In genomic region chr15:84634228-84634837, GRCh38 we compare ENCODE assay signal across 8 cellular contexts. TPM values are rescaled to one million over a fixed set of nuclear protein-coding genes. Genes with fewer than 3 reads are reported as not detected.
DNase-seq lines count a peak whose midpoint lies in the region; ATAC-seq and TF ChIP-seq lines count a peak whose summit lies in the region.

No MANE protein-coding gene starts in this region.

- peaks cover 24% of the 10 kb centered on the region for H3K36me3 Mint-ChIP-seq in GM23338 (ENCODE audit: low read depth)
- H3K36me3 Mint-ChIP-seq in WTC11, result peaks cover 14% of the 10 kb centered on the region
- H3K36me3 Mint-ChIP-seq in glutamatergic neuron (ENCODE audit: unreplicated experiment), result no peaks in the 10 kb centered on the region

- H3K36me3 ChIP-seq in GM23338 (ENCODE audit: insufficient read depth), result no peaks in the 10 kb centered on the region; the same call in 1 of the 2 replicates

- H3K27ac Mint-ChIP-seq in GM23338 (no peak overlapping the region), WTC11 (no peak overlapping the region), glutamatergic neuron (ENCODE audit: unreplicated experiment) (peak overlapping the region; percentile 3)

- H2AFZ ChIP-seq in GM23338, result peak overlapping the region; percentile 33; the same call in 1 of the 2 replicates

- H3K4me1 ChIP-seq in GM23338 (ENCODE audit: insufficient read depth), result peaks cover 42% of the 10 kb centered on the region

- CTCF ChIA-PET in WTC11 (lab: Charles Lee), result interaction anchor here (0.6 to 11.7 kb wide), 6 partner anchors 34 to 294 kb away, joined by 3 to 139 read pairs (median 8); partner anchors contain the start of gene ZSCAN2

- H3K9me3 Mint-ChIP-seq in GM23338 (no peaks in the 10 kb centered on the region), WTC11 (no peaks in the 10 kb centered on the region), glutamatergic neuron (ENCODE audit: unreplicated experiment) (peaks cover 8% of the 10 kb centered on the region)

- peak overlapping the region; percentile 87 for H3K4me2 ChIP-seq in GM23338

- peaks cover 20% of the 10 kb centered on the region for H3F3A ChIP-seq in GM23338 (replicated peaks; ENCODE audit: low read depth)

- H3K4me3 ChIP-seq in GM23338 (peak overlapping the region; percentile 61), skeletal muscle cell (ENCODE audit: low read depth, low read length) (peak overlapping the region; percentile 70)

- no peaks in the 10 kb centered on the region; the same call in 1 of the 2 replicates for H3K79me2 ChIP-seq in GM23338 (replicated peaks; ENCODE audit: insufficient read depth)

- POLR2A ChIA-PET in WTC11 (lab: Charles Lee), result interaction anchor here (0.6 to 1.4 kb wide), 3 partner anchors 33 to 47 kb away, joined by 3 to 4 read pairs (median 3); no protein-coding TSS in a partner anchor

- H3K9me2 ChIP-seq in GM23338 (ENCODE audit: insufficient read depth), result no peaks in the 10 kb centered on the region

- in situ Hi-C loops in GM13977 (cut with MboI; ENCODE audit: low pct_unique_long_range_greater_than_20kb, low sequenced_read_pairs, unreplicated experiment), result no loop called here

- H3K27ac ChIP-seq in GM23338 (ENCODE audit: low read depth), result no peak overlapping the region

- no peak for DNase-seq in GM23338 (ENCODE audit: low spot score)
- DNase-seq in WTC11 (ENCODE audit: low spot score), result no peak
- DNase-seq in glutamatergic neuron, result no peak
- no peak for DNase-seq in skeletal muscle cell (ENCODE audit: low read depth)
- DNase-seq in stimulated activated CD8-positive, alpha-beta memory T cell treated with anti-CD3 and anti-CD28 coated beads, Interleukin-4, amount 100 ng/mL, for 48 hours, result no peak
- DNase-seq in effector CD4-positive, alpha-beta T cell, result no peak
- DNase-seq in NOMO-1 treated with DMSO at 0.1 percent for 48 hours (lab: John Stamatoyannopoulos, UW; ENCODE audit: unreplicated experiment), result no peak
- no peak for DNase-seq in GM13977 (ENCODE audit: low spot score)

- peak overlapping the region; percentile 72 for H3K4me3 Mint-ChIP-seq in GM23338
- peak overlapping the region; percentile 85 for H3K4me3 Mint-ChIP-seq in WTC11
- H3K4me3 Mint-ChIP-seq in glutamatergic neuron (ENCODE audit: unreplicated experiment), result peak overlapping the region; percentile 88

- H3K4me1 Mint-ChIP-seq in GM23338 (peaks cover 37% of the 10 kb centered on the region), WTC11 (peaks cover 49% of the 10 kb centered on the region), glutamatergic neuron (ENCODE audit: low read depth, unreplicated experiment) (peaks cover 14% of the 10 kb centered on the region)

- ATAC-seq in GM23338, result no peak
- ATAC-seq in WTC11, result no peak

- H3K27me3 ChIP-seq in GM23338 (ENCODE audit: insufficient read depth), result peaks cover 23% of the 10 kb centered on the region

- no peaks in the 10 kb centered on the region for H4K20me1 ChIP-seq in GM23338 (replicated peaks; ENCODE audit: insufficient read depth)

- peaks cover 16% of the 10 kb centered on the region for H3K27me3 Mint-ChIP-seq in GM23338 (ENCODE audit: insufficient read depth, low read depth, poor library complexity)
- H3K27me3 Mint-ChIP-seq in WTC11 (ENCODE audit: low read depth), result peaks cover 16% of the 10 kb centered on the region
- H3K27me3 Mint-ChIP-seq in glutamatergic neuron (ENCODE audit: unreplicated experiment), result peaks cover 19% of the 10 kb centered on the region

- TF ChIP-seq CTCF in GM23338 (conservative IDR thresholded peaks at IDR 0.05; ENCODE audit: low read depth in 2 of 2) (no peak), WTC11 (IDR thresholded peaks at IDR 0.05) (no peak), glutamatergic neuron (IDR thresholded peaks at IDR 0.05; ENCODE audit: partially characterized antibody, unreplicated experiment) (no peak), GM13977 (IDR thresholded peaks at IDR 0.05; ENCODE audit: extremely low read depth, insufficient read depth, missing control alignments) (no peak)

TF ChIP-seq in GM23338, 12 proteins besides CTCF, POLR2A, EP300 and RAD21:
- TF ChIP-seq CREB1 (CRISPR knock-in tag; IDR thresholded peaks at IDR 0.05; ENCODE audit: low read depth) (peak; percentile 26; the same call in 1 of the 2 replicates), JUNB (IDR thresholded peaks at IDR 0.05; ENCODE audit: unreplicated experiment) (no peak)

TF ChIP-seq in WTC11, 78 proteins besides CTCF, POLR2A, EP300 and RAD21:
- TF ChIP-seq GTF2I (CRISPR knock-in tag; conservative IDR thresholded peaks at IDR 0.05) (no peak), JAZF1 (CRISPR knock-in tag; IDR thresholded peaks at IDR 0.05) (no peak), PRDM15 (CRISPR knock-in tag; IDR thresholded peaks at IDR 0.05) (peak; percentile 46; the same call in 1 of the 2 replicates), IRF2 (CRISPR knock-in tag; IDR thresholded peaks at IDR 0.05; ENCODE audit: borderline replicate concordance, low read depth) (no peak), ZNF121 (CRISPR knock-in tag; IDR thresholded peaks at IDR 0.05) (no peak)

RNA-seq across cellular contexts. Expression of gene WDR73, which starts 19.8 kb away (rescaled TPM):
- 25.2 and 29.3 TPM in 2 replicates for total RNA-seq in GM23338 (2014; rRNA removed; shearing (Covaris generic))
- polyA plus RNA-seq in GM23338 (2016; fragmentation: Nextera tagmentation; extraction: Ambion mirVana), result 14.8 TPM in 2 replicates
- total RNA-seq in WTC11 (2021) (21.2 to 22.6 TPM (median 21.4 TPM) in 3 replicates), glutamatergic neuron (ENCODE audit: unreplicated experiment) (19.5 TPM)

RNA-seq across cellular contexts. Expression of gene NMB, which starts 23.7 kb away (rescaled TPM):
- total RNA-seq in GM23338 (2014; rRNA removed; shearing (Covaris generic)), result 19.8 and 22.0 TPM in 2 replicates
- 17.0 and 18.1 TPM in 2 replicates for polyA plus RNA-seq in GM23338 (2016; fragmentation: Nextera tagmentation; extraction: Ambion mirVana)
- 14.9 to 16.2 TPM (median 15.3 TPM) in 3 replicates for total RNA-seq in WTC11 (2021)
- total RNA-seq in glutamatergic neuron (ENCODE audit: unreplicated experiment), result 6.9 TPM

RNA-seq across cellular contexts. Expression of gene ZSCAN2, which starts 33.5 kb away (rescaled TPM):
- 63.9 and 93.0 TPM in 2 replicates for total RNA-seq in GM23338 (2014; rRNA removed; shearing (Covaris generic))
- polyA plus RNA-seq in GM23338 (2016; fragmentation: Nextera tagmentation; extraction: Ambion mirVana), result 42.7 and 45.8 TPM in 2 replicates
- total RNA-seq in WTC11 (2021), result 39.6 to 51.9 TPM (median 44.4 TPM) in 3 replicates
- 40.0 TPM for total RNA-seq in glutamatergic neuron (ENCODE audit: unreplicated experiment)
